ENCODE assay signal across 2 cellular contexts in genomic region chr20:57465943-57466342, GRCh38.
TF ChIP-seq lines count a peak whose summit lies in the region.

No MANE protein-coding gene starts in this region.

TF ChIP-seq in HCT116, 20 proteins besides CTCF, POLR2A, EP300 and RAD21:
- no peak for TF ChIP-seq SRF (IDR thresholded peaks at IDR 0.05; ENCODE audit: low read depth)
- no peak for TF ChIP-seq ATF3 (IDR thresholded peaks at IDR 0.05)
- no peak for TF ChIP-seq ZBTB33 (IDR thresholded peaks at IDR 0.05; ENCODE audit: extremely low read depth, insufficient replicate concordance, low read length)
- no peak for TF ChIP-seq CEBPB (IDR thresholded peaks at IDR 0.05; ENCODE audit: low read depth)
- no peak for TF ChIP-seq SP1 (IDR thresholded peaks at IDR 0.05; ENCODE audit: low read depth)
- TF ChIP-seq TCF7L2 (IDR thresholded peaks at IDR 0.05; ENCODE audit: borderline replicate concordance, extremely low read depth, insufficient read depth, insufficient read length): no peak
- TF ChIP-seq CBX3 (IDR thresholded peaks at IDR 0.05; ENCODE audit: low read depth): no peak
- TF ChIP-seq EZH2phosphoT487 (IDR thresholded peaks at IDR 0.05; ENCODE audit: borderline replicate concordance): no peak
- no peak for TF ChIP-seq ZNF274 (IDR thresholded peaks at IDR 0.05; ENCODE audit: low read depth, low read length)
- TF ChIP-seq EZH2 (IDR thresholded peaks at IDR 0.05): no peak
- no peak for TF ChIP-seq EGR1 (IDR thresholded peaks at IDR 0.05; ENCODE audit: low read depth)
- TF ChIP-seq REST (IDR thresholded peaks at IDR 0.05; ENCODE audit: low read depth): no peak
- no peak for TF ChIP-seq SIN3A (IDR thresholded peaks at IDR 0.05; ENCODE audit: low read depth)
- TF ChIP-seq YY1 (IDR thresholded peaks at IDR 0.05; ENCODE audit: extremely low read depth, insufficient replicate concordance, low read depth, low read length): no peak
- TF ChIP-seq FOSL1 (IDR thresholded peaks at IDR 0.05; ENCODE audit: low read depth): no peak

TF ChIP-seq in WTC11, 78 proteins besides CTCF, POLR2A, EP300 and RAD21:
- TF ChIP-seq ZNF121 (CRISPR knock-in tag; IDR thresholded peaks at IDR 0.05): no peak
- TF ChIP-seq SMAD4 (CRISPR knock-in tag; IDR thresholded peaks at IDR 0.05): no peak
- no peak for TF ChIP-seq TEAD1 (CRISPR knock-in tag; IDR thresholded peaks at IDR 0.05)
- no peak for TF ChIP-seq JUN (CRISPR knock-in tag; IDR thresholded peaks at IDR 0.05)
- TF ChIP-seq PRDM15 (CRISPR knock-in tag; IDR thresholded peaks at IDR 0.05): no peak
- TF ChIP-seq ZBTB43 (CRISPR knock-in tag; IDR thresholded peaks at IDR 0.05): no peak
- no peak for TF ChIP-seq ZNF423 (CRISPR knock-in tag; IDR thresholded peaks at IDR 0.05)
- no peak for TF ChIP-seq FOXJ3 (CRISPR knock-in tag; IDR thresholded peaks at IDR 0.05; ENCODE audit: borderline replicate concordance)
- no peak for TF ChIP-seq EMX1 (CRISPR knock-in tag; IDR thresholded peaks at IDR 0.05)
- TF ChIP-seq ZNF138 (CRISPR knock-in tag; conservative IDR thresholded peaks at IDR 0.05): no peak
- TF ChIP-seq TP53 (CRISPR knock-in tag; IDR thresholded peaks at IDR 0.05): no peak
- TF ChIP-seq E2F5 (CRISPR knock-in tag; IDR thresholded peaks at IDR 0.05): no peak
- TF ChIP-seq ZNF425 (CRISPR knock-in tag; conservative IDR thresholded peaks at IDR 0.05): no peak
- no peak for TF ChIP-seq ZNF532 (CRISPR knock-in tag; IDR thresholded peaks at IDR 0.05; ENCODE audit: borderline replicate concordance)
- TF ChIP-seq ARID4B (CRISPR knock-in tag; IDR thresholded peaks at IDR 0.05; ENCODE audit: borderline replicate concordance): no peak
- TF ChIP-seq SP1 (CRISPR knock-in tag; conservative IDR thresholded peaks at IDR 0.05): no peak
- TF ChIP-seq RELA (CRISPR knock-in tag; IDR thresholded peaks at IDR 0.05; ENCODE audit: borderline replicate concordance): no peak
